ENCODE assay signal across 1 cellular context in the genomic region with DNA sequence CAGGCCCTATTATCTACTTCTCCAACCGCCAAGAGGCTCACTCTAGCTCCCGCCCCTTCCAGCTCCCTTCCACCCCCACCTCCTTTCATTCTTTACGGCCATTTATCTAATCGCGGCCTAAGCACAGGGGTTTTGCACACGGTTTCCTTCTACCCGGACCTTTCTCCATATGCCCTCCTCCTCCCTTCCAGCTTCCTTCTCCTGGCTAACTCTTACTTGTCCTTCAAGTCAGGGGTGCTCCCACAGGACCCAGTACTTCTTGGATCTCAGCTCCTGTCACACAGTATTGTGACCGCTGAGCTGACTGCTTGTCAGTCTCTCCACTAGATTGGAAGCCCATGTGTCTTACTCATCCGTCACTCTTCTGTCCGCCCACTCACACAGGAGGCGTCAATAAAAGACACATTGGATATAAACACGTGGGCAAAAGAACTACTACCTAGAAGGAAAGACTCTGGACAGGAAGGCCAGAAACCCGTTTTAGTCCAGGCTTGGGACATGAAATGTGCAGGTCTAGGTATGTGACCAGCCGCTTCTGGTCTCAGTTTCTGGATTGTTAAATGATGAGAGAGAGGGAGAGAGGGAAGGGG.
A peak's percentile ranks its signal among the peaks of the same experiment; 100 is the strongest.
TF ChIP-seq lines count a peak whose summit lies in the region.

No MANE protein-coding gene starts in this region.

TF ChIP-seq in K562, 482 proteins besides CTCF, POLR2A, EP300 and RAD21 (continued from another document and continues in another):
- TF ChIP-seq RNF219 (CRISPR knock-in tag; IDR thresholded peaks at IDR 0.05) (no peak), NR2C1 (IDR thresholded peaks at IDR 0.05) (no peak), NR2C1 (tag; IDR thresholded peaks at IDR 0.05) (no peak), USF2 (CRISPR knock-in tag; IDR thresholded peaks at IDR 0.05) (no peak), CLOCK (CRISPR knock-in tag; IDR thresholded peaks at IDR 0.05; ENCODE audit: borderline replicate concordance) (no peak), NFRKB (IDR thresholded peaks at IDR 0.05; ENCODE audit: low read depth) (peak; percentile 70), ZFP1 (CRISPR knock-in tag; IDR thresholded peaks at IDR 0.05) (no peak), ZNF354B (CRISPR knock-in tag; IDR thresholded peaks at IDR 0.05) (no peak), GTF2A2 (tag; IDR thresholded peaks at IDR 0.05) (no peak), SP2 (IDR thresholded peaks at IDR 0.05; ENCODE audit: extremely low read depth, low read depth, low read length, poor library complexity, severe bottlenecking) (no peak), HLTF (IDR thresholded peaks at IDR 0.05) (peak; percentile 41; the same call in 1 of the 2 replicates), FOXK2 (conservative IDR thresholded peaks at IDR 0.05 in 1 of 2, IDR thresholded peaks at IDR 0.05 in 1 of 2; ENCODE audit: low read depth in 2 of 2) (peak; percentile 53 to 74; a peak in 2 of 4 replicates), DPF2 (IDR thresholded peaks at IDR 0.05) (peak; percentile 89), ZNF778 (CRISPR knock-in tag; IDR thresholded peaks at IDR 0.05) (no peak), RBM14 (IDR thresholded peaks at IDR 0.05; ENCODE audit: borderline replicate concordance, insufficient read depth, low read depth, low read length) (no peak), PRPF4 (IDR thresholded peaks at IDR 0.05; ENCODE audit: insufficient read depth, low read depth, low read length, poor library complexity, severe bottlenecking) (no peak), FOXA1 (IDR thresholded peaks at IDR 0.05; ENCODE audit: borderline replicate concordance) (no peak), TGIF2 (CRISPR knock-in tag; IDR thresholded peaks at IDR 0.05) (no peak), ZBTB40 (IDR thresholded peaks at IDR 0.05) (0 out of 2 replicates have a peak, but pooled peaks have one; percentile 25), ZBTB40 (CRISPR knock-in tag; IDR thresholded peaks at IDR 0.05) (no peak)
- TF ChIP-seq, protein P1, sequence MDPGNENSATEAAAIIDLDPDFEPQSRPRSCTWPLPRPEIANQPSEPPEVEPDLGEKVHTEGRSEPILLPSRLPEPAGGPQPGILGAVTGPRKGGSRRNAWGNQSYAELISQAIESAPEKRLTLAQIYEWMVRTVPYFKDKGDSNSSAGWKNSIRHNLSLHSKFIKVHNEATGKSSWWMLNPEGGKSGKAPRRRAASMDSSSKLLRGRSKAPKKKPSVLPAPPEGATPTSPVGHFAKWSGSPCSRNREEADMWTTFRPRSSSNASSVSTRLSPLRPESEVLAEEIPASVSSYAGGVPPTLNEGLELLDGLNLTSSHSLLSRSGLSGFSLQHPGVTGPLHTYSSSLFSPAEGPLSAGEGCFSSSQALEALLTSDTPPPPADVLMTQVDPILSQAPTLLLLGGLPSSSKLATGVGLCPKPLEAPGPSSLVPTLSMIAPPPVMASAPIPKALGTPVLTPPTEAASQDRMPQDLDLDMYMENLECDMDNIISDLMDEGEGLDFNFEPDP (CRISPR knock-in tag; IDR thresholded peaks at IDR 0.05), result no peak
- TF ChIP-seq, protein P2, sequence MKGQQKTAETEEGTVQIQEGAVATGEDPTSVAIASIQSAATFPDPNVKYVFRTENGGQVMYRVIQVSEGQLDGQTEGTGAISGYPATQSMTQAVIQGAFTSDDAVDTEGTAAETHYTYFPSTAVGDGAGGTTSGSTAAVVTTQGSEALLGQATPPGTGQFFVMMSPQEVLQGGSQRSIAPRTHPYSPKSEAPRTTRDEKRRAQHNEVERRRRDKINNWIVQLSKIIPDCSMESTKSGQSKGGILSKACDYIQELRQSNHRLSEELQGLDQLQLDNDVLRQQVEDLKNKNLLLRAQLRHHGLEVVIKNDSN (CRISPR knock-in tag; IDR thresholded peaks at IDR 0.05), result peak; percentile 63
- TF ChIP-seq, protein P3, sequence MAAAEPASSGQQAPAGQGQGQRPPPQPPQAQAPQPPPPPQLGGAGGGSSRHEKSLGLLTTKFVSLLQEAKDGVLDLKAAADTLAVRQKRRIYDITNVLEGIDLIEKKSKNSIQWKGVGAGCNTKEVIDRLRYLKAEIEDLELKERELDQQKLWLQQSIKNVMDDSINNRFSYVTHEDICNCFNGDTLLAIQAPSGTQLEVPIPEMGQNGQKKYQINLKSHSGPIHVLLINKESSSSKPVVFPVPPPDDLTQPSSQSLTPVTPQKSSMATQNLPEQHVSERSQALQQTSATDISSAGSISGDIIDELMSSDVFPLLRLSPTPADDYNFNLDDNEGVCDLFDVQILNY (CRISPR knock-in tag; IDR thresholded peaks at IDR 0.05), result no peak
- TF ChIP-seq, protein P4, sequence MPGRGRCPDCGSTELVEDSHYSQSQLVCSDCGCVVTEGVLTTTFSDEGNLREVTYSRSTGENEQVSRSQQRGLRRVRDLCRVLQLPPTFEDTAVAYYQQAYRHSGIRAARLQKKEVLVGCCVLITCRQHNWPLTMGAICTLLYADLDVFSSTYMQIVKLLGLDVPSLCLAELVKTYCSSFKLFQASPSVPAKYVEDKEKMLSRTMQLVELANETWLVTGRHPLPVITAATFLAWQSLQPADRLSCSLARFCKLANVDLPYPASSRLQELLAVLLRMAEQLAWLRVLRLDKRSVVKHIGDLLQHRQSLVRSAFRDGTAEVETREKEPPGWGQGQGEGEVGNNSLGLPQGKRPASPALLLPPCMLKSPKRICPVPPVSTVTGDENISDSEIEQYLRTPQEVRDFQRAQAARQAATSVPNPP (IDR thresholded peaks at IDR 0.05; ENCODE audit: borderline replicate concordance, insufficient read depth, insufficient read length), result no peak
- TF ChIP-seq, protein P5, sequence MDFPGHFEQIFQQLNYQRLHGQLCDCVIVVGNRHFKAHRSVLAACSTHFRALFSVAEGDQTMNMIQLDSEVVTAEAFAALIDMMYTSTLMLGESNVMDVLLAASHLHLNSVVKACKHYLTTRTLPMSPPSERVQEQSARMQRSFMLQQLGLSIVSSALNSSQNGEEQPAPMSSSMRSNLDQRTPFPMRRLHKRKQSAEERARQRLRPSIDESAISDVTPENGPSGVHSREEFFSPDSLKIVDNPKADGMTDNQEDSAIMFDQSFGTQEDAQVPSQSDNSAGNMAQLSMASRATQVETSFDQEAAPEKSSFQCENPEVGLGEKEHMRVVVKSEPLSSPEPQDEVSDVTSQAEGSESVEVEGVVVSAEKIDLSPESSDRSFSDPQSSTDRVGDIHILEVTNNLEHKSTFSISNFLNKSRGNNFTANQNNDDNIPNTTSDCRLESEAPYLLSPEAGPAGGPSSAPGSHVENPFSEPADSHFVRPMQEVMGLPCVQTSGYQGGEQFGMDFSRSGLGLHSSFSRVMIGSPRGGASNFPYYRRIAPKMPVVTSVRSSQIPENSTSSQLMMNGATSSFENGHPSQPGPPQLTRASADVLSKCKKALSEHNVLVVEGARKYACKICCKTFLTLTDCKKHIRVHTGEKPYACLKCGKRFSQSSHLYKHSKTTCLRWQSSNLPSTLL (IDR thresholded peaks at IDR 0.05), result no peak
- TF ChIP-seq, protein P6, sequence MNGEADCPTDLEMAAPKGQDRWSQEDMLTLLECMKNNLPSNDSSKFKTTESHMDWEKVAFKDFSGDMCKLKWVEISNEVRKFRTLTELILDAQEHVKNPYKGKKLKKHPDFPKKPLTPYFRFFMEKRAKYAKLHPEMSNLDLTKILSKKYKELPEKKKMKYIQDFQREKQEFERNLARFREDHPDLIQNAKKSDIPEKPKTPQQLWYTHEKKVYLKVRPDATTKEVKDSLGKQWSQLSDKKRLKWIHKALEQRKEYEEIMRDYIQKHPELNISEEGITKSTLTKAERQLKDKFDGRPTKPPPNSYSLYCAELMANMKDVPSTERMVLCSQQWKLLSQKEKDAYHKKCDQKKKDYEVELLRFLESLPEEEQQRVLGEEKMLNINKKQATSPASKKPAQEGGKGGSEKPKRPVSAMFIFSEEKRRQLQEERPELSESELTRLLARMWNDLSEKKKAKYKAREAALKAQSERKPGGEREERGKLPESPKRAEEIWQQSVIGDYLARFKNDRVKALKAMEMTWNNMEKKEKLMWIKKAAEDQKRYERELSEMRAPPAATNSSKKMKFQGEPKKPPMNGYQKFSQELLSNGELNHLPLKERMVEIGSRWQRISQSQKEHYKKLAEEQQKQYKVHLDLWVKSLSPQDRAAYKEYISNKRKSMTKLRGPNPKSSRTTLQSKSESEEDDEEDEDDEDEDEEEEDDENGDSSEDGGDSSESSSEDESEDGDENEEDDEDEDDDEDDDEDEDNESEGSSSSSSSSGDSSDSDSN (IDR thresholded peaks at IDR 0.05; ENCODE audit: borderline replicate concordance in 1 of 2, low read depth in 2 of 2, low read length in 2 of 2), result no peak
